19 cellular contexts compared by ENCODE assay signal in the genomic region with DNA sequence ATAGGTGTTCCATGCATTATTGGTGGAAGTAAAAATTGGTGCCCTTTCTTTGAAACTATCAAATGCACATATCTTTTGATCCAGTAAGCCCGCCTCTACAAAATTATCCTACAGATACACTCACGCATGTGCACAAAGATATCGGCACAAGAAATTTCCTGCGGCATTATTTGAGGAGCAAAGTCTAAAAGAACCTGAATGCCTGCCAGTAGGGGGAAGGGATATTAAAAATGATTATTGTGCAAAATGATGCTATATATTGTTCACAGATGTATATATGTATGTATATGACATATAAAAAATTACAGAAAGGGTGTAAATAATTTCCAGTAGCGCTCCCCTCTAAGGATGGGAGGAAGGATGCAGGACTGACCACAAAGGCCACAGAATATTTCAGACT. TPM values are rescaled to one million over a fixed set of nuclear protein-coding genes. Genes with fewer than 3 reads are reported as not detected.
A peak's percentile ranks its signal among the peaks of the same experiment; 100 is the strongest.
DNase-seq lines count a peak whose midpoint lies in the region; ATAC-seq, FAIRE-seq and TF ChIP-seq lines count a peak whose summit lies in the region.
"Had no signal": no experiment of that assay in that cellular context is flagged by ENCODE, and none has a peak within 500 bp of the region (broad histone marks: within the 10 kb centered on the region; RNA-seq: fewer than 3 reads in every experiment).

No MANE protein-coding gene starts in this region.

- H3K27me3 ChIP-seq in liver (ENCODE audit: control insufficient read depth in 4 of 4, insufficient read depth in 4 of 4, low read length in 3 of 4), result no peaks in the 10 kb centered on the region
- no peaks in the 10 kb centered on the region for H3K27me3 ChIP-seq in tibial nerve
- H3K27me3 ChIP-seq: uterus had no signal

- no peaks in the 10 kb centered on the region for H3K9me3 ChIP-seq in T-helper 17 cell (ENCODE audit: control insufficient read depth, low read length, poor library complexity, severe bottlenecking)
- H3K9me3 ChIP-seq in liver (ENCODE audit: control insufficient read depth in 4 of 4, low read length in 3 of 4), result no peaks in the 10 kb centered on the region
- no peaks in the 10 kb centered on the region for H3K9me3 ChIP-seq in tibial nerve
- H3K9me3 ChIP-seq: uterus had no signal

- TF ChIP-seq EP300 in tibial nerve (IDR thresholded peaks at IDR 0.05), result no peak

- peaks cover 3% of the 10 kb centered on the region for H3K9me3 Mint-ChIP-seq in activated naive CD8-positive, alpha-beta T cell treated with anti-CD3 and anti-CD28 coated beads, Interleukin-2, amount 10 ng/mL, durations not matched to agents 7 days and 5 days
- H3K9me3 Mint-ChIP-seq in activated naive CD8-positive, alpha-beta T cell treated with anti-CD3 and anti-CD28 coated beads for 36 hours, result peaks cover 5% of the 10 kb centered on the region
- H3K9me3 Mint-ChIP-seq: dendritic cell treated with granulocyte-macrophage colony-stimulating factor and Interleukin-4, amounts not matched to agents 40 ng/mL and 50 ng/mL, for 4 days; T-helper 2 cell treated with Interferon-gamma antibody and Interleukin-4, amounts not matched to agents 5 μg/mL and 100 μg/mL, for 36 hours had no signal

- peak overlapping the region; percentile 12 for H3K27ac Mint-ChIP-seq in activated naive CD8-positive, alpha-beta T cell treated with anti-CD3 and anti-CD28 coated beads, Interleukin-2, amount 10 ng/mL, durations not matched to agents 7 days and 5 days
- no peak overlapping the region for H3K27ac Mint-ChIP-seq in activated naive CD8-positive, alpha-beta T cell treated with anti-CD3 and anti-CD28 coated beads for 36 hours
- peak overlapping the region; percentile 81 for H3K27ac Mint-ChIP-seq in T-helper 17 cell

- ATAC-seq in activated naive CD8-positive, alpha-beta T cell treated with anti-CD3 and anti-CD28 coated beads, Interleukin-2, amount 10 ng/mL, durations not matched to agents 7 days and 5 days (ENCODE audit: low read depth), result no peak
- ATAC-seq in T-helper 17 cell, result no peak
- ATAC-seq in HG02588 (IDR thresholded peaks at IDR 0.05; ENCODE audit: unreplicated experiment), result no peak
- ATAC-seq: HCT116 had no signal

- H3K27me3 Mint-ChIP-seq in activated naive CD8-positive, alpha-beta T cell treated with anti-CD3 and anti-CD28 coated beads, Interleukin-2, amount 10 ng/mL, durations not matched to agents 7 days and 5 days, result no peaks in the 10 kb centered on the region
- H3K27me3 Mint-ChIP-seq in activated naive CD8-positive, alpha-beta T cell treated with anti-CD3 and anti-CD28 coated beads for 36 hours, result no peaks in the 10 kb centered on the region
- H3K27me3 Mint-ChIP-seq in T-helper 17 cell, result no peaks in the 10 kb centered on the region
- H3K27me3 Mint-ChIP-seq: naive B cell had no signal

- POLR2A ChIA-PET in activated naive CD8-positive, alpha-beta T cell treated with anti-CD3 and anti-CD28 coated beads, Interleukin-2, amount 10 ng/mL, durations not matched to agents 7 days and 5 days (lab: Charles Lee), result interaction anchor here (2.6 kb wide), 1 partner anchor 25 kb away, joined by 13 read pairs; a partner anchor contains a TSS

- TF ChIP-seq POLR2A in tibial nerve (IDR thresholded peaks at IDR 0.05), result no peak

- peaks cover 42% of the 10 kb centered on the region for H3K4me1 Mint-ChIP-seq in activated naive CD8-positive, alpha-beta T cell treated with anti-CD3 and anti-CD28 coated beads, Interleukin-2, amount 10 ng/mL, durations not matched to agents 7 days and 5 days
- H3K4me1 Mint-ChIP-seq in activated naive CD8-positive, alpha-beta T cell treated with anti-CD3 and anti-CD28 coated beads for 36 hours, result peaks cover 32% of the 10 kb centered on the region
- H3K4me1 Mint-ChIP-seq in T-helper 17 cell, result peaks cover 26% of the 10 kb centered on the region

- peaks cover 8% of the 10 kb centered on the region for H3K36me3 Mint-ChIP-seq in activated naive CD8-positive, alpha-beta T cell treated with anti-CD3 and anti-CD28 coated beads, Interleukin-2, amount 10 ng/mL, durations not matched to agents 7 days and 5 days
- H3K36me3 Mint-ChIP-seq in activated naive CD8-positive, alpha-beta T cell treated with anti-CD3 and anti-CD28 coated beads for 36 hours, result peaks cover 2% of the 10 kb centered on the region
- peaks cover 5% of the 10 kb centered on the region for H3K36me3 Mint-ChIP-seq in T-helper 17 cell (ENCODE audit: low read depth)
- H3K36me3 Mint-ChIP-seq: naive B cell had no signal

- H3K4me1 ChIP-seq in liver (ENCODE audit: control insufficient read depth in 4 of 4, insufficient read depth in 4 of 4, low read length in 3 of 4), result peaks cover 6 to 36% (median 11%) of the 10 kb centered on the region in 4 donors
- peaks cover 0 to 18% (median 15%) of the 10 kb centered on the region in 4 donors for H3K4me1 ChIP-seq in tibial nerve
- H3K4me1 ChIP-seq: uterus had no signal

- H3K27ac ChIP-seq in liver (ENCODE audit: low read depth in 1 of 2, low read length in 2 of 2), result peak overlapping the region; percentile 97 to 98
- H3K27ac ChIP-seq in tibial nerve, result peak overlapping the region; percentile 75 to 84 (median 80)

- no peak for DNase-seq in activated naive CD8-positive, alpha-beta T cell treated with anti-CD3 and anti-CD28 coated beads, Interleukin-2, amount 10 ng/mL, durations not matched to agents 7 days and 5 days
- DNase-seq in activated naive CD8-positive, alpha-beta T cell treated with anti-CD3 and anti-CD28 coated beads for 36 hours, result no peak
- DNase-seq in T-helper 17 cell, result no peak
- DNase-seq in tibial nerve (ENCODE audit: low spot score in 2 of 2), result no peak
- no peak for DNase-seq in GM19239 (ENCODE audit: insufficient read length, low spot score)
- no peak for DNase-seq in DMS 273 (lab: John Stamatoyannopoulos, UW; ENCODE audit: unreplicated experiment)
- DNase-seq: activated CD4-positive, alpha-beta T cell treated with anti-CD3 and anti-CD28 coated beads for 1 hour; activated naive CD4-positive, alpha-beta T cell; naive B cell; NCI-H2029; NCI-H446; SHP77; stimulated activated CD4-positive, alpha-beta T cell treated with anti-CD3 and anti-CD28 coated beads, Interleukin-12 subunit alpha, Interleukin-12 subunit beta, amount 100 ng/mL, for 4 hours; uterus had no signal

- H3K4me3 Mint-ChIP-seq in activated naive CD8-positive, alpha-beta T cell treated with anti-CD3 and anti-CD28 coated beads, Interleukin-2, amount 10 ng/mL, durations not matched to agents 7 days and 5 days, result peak overlapping the region; percentile 23
- no peak overlapping the region for H3K4me3 Mint-ChIP-seq in activated naive CD8-positive, alpha-beta T cell treated with anti-CD3 and anti-CD28 coated beads for 36 hours
- no peak overlapping the region for H3K4me3 Mint-ChIP-seq in T-helper 17 cell
- H3K4me3 Mint-ChIP-seq: dendritic cell treated with granulocyte-macrophage colony-stimulating factor and Interleukin-4, amounts not matched to agents 40 ng/mL and 50 ng/mL, for 4 days had no signal

- no peaks in the 10 kb centered on the region for H3K36me3 ChIP-seq in liver (ENCODE audit: control insufficient read depth in 4 of 4, insufficient read depth in 3 of 4, low read depth in 1 of 4, low read length in 3 of 4)
- no peaks in the 10 kb centered on the region for H3K36me3 ChIP-seq in tibial nerve
- H3K36me3 ChIP-seq: uterus had no signal

- H3K4me3 ChIP-seq in liver (ENCODE audit: low read depth in 1 of 3, low read length in 3 of 3) (peak overlapping the region in 1 of 3 donors; percentile 19), tibial nerve (no peak overlapping the region)
- H3K4me3 ChIP-seq: uterus had no signal

- TF ChIP-seq RAD21 in liver (IDR thresholded peaks at IDR 0.05), result no peak

- 22% methylated on average over 5 of the region's 5 CpGs for WGBS in liver
- 71 to 75% methylated on average over 5 of the region's 5 CpGs for WGBS in tibial nerve, 2 donors

- TF ChIP-seq CTCF in liver (IDR thresholded peaks at IDR 0.05; ENCODE audit: low read depth, low read length, missing input control) (no peak), tibial nerve (IDR thresholded peaks at IDR 0.05) (no peak)

- peak overlapping the region in 1 of 2 donors; percentile 92 for H3K9ac ChIP-seq in liver (ENCODE audit: low read depth in 1 of 2, low read length in 2 of 2)

- no peak for FAIRE-seq in GM19239 (lab: Jason Lieb, UNC)

TF ChIP-seq in liver, 16 proteins besides CTCF, POLR2A, EP300 and RAD21 (continues in another document):
- TF ChIP-seq JUND (IDR thresholded peaks at IDR 0.05) (no peak), HNF4A (conservative IDR thresholded peaks at IDR 0.05) (peak; percentile 81 to 88), GABPA (IDR thresholded peaks at IDR 0.05 in 1 of 2, conservative IDR thresholded peaks at IDR 0.05 in 1 of 2) (no peak), FOXA2 (IDR thresholded peaks at IDR 0.05) (no peak), YY1 (IDR thresholded peaks at IDR 0.05) (no peak), NR2F2 (IDR thresholded peaks at IDR 0.05) (no peak)
- TF ChIP-seq, protein P1, sequence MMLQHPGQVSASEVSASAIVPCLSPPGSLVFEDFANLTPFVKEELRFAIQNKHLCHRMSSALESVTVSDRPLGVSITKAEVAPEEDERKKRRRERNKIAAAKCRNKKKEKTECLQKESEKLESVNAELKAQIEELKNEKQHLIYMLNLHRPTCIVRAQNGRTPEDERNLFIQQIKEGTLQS (IDR thresholded peaks at IDR 0.05), result no peak

RNA-seq across cellular contexts. Expression of a gene that starts 24.7 kb away (rescaled TPM):
- total RNA-seq in activated naive CD8-positive, alpha-beta T cell treated with anti-CD3 and anti-CD28 coated beads, Interleukin-2, amount 10 ng/mL, durations not matched to agents 7 days and 5 days, result 10 to 100 TPM; 50.2 to 51.3 TPM
- total RNA-seq in activated naive CD8-positive, alpha-beta T cell treated with anti-CD3 and anti-CD28 coated beads for 36 hours, result 10 to 100 TPM; 59.8 to 62.9 TPM
- total RNA-seq in T-helper 17 cell (10 to 100 TPM; 17.1 to 23.5 TPM), liver (10 to 100 TPM; 42.5 to 68.3 TPM), tibial nerve (100 to 1,000 TPM in 1 of 4 donors, 10 to 100 TPM in 3; 66.6 to 123 (median 72.1) TPM)
- 10 to 100 TPM; 26.6 to 40.8 TPM for polyA plus RNA-seq in liver

RNA-seq across cellular contexts. Expression of a gene that starts 37.2 kb away (rescaled TPM):
- not detected for total RNA-seq in activated naive CD8-positive, alpha-beta T cell treated with anti-CD3 and anti-CD28 coated beads, Interleukin-2, amount 10 ng/mL, durations not matched to agents 7 days and 5 days
- total RNA-seq in activated naive CD8-positive, alpha-beta T cell treated with anti-CD3 and anti-CD28 coated beads for 36 hours, result under 1 TPM; 0.08 to 0.19 TPM
- total RNA-seq in T-helper 17 cell (not detected), liver (1 to 10 TPM in 1 of 2 donors, under 1 TPM in 1; 0.59 to 2.4 TPM), tibial nerve (10 to 100 TPM; 11.7 to 34.1 (median 17.6) TPM)
- polyA plus RNA-seq in liver, result 1 to 10 TPM in 1 of 2 donors, under 1 TPM in 1; 0.92 to 1.0 TPM
